Comparison of ENCODE assay signal across 15 cellular contexts in the genomic region with DNA sequence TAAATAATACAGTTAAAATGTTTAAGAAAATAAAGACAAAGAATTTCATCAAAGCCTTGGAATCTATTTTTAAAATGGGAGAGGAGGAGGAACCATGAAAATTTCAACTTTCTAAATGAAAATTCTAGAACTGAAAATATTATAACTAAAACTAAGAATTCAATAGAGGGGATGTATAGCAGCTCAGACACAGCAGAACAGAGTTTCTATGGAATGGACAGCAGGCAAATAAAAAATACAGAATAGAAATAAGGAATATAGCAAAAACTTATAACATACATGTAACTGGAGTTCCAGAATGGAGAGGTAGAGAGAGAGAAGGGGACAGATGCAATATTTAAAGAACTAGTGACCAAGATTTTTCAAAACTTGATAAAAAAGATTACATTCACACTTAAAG. TPM values are rescaled to one million over a fixed set of nuclear protein-coding genes. Genes with fewer than 3 reads are reported as not detected.
"Had no signal": no experiment of that assay in that cellular context is flagged by ENCODE, and none has a peak within 500 bp of the region (broad histone marks: within the 10 kb centered on the region; RNA-seq: fewer than 3 reads in every experiment).

No MANE protein-coding gene starts in this region.

- H3K4me3 ChIP-seq: cardiac muscle cell, pancreas, tibial artery had no signal

- H3K9me3 ChIP-seq: pancreas had no signal

- H3K27me3 ChIP-seq: cardiac muscle cell, pancreas, tibial artery had no signal

- H3K4me1 Mint-ChIP-seq: T-helper 17 cell had no signal

- H3K27ac ChIP-seq: cardiac muscle cell, pancreas, tibial artery had no signal

- ATAC-seq: left ventricle myocardium superior, pancreas, right cardiac atrium, T-helper 17 cell had no signal

- H3K27ac Mint-ChIP-seq: activated B cell treated with CpG ODN at 0.5 μM for 24 hours; activated naive CD4-positive, alpha-beta T cell treated with anti-CD3 and anti-CD28 coated beads for 36 hours; activated naive CD8-positive, alpha-beta T cell treated with anti-CD3 and anti-CD28 coated beads, Interleukin-2, amount 10 ng/mL, durations not matched to agents 7 days and 5 days; stimulated activated naive CD8-positive, alpha-beta T cell treated with anti-CD3 and anti-CD28 coated beads, Interleukin-15, Interleukin-2, amounts not matched to agents 100 ng/mL and 50 ng/mL, for 24 hours; T-helper 17 cell had no signal

- H3K4me3 Mint-ChIP-seq: activated B cell treated with CpG ODN at 0.5 μM for 24 hours; activated naive CD4-positive, alpha-beta T cell treated with anti-CD3 and anti-CD28 coated beads for 36 hours; activated naive CD8-positive, alpha-beta T cell treated with anti-CD3 and anti-CD28 coated beads, Interleukin-2, amount 10 ng/mL, durations not matched to agents 7 days and 5 days; T-helper 17 cell had no signal

- H3K36me3 ChIP-seq: cardiac muscle cell, pancreas, tibial artery had no signal

- DNase-seq: activated B cell treated with CpG ODN at 0.5 μM for 24 hours; activated CD4-positive, alpha-beta T cell treated with anti-CD3 and anti-CD28 coated beads for 4 hours; activated CD4-positive, alpha-beta T cell treated with anti-CD3 and anti-CD28 coated beads, Interleukin-2, amount 50 U/mL, for 48 hours; activated naive CD4-positive, alpha-beta T cell treated with anti-CD3 and anti-CD28 coated beads for 36 hours; activated naive CD8-positive, alpha-beta T cell treated with anti-CD3 and anti-CD28 coated beads, Interleukin-2, amount 10 ng/mL, durations not matched to agents 7 days and 5 days; activated T-cell treated with anti-CD3 and anti-CD28 coated beads, Interleukin-2, amount 50 U/mL, for 48 hours; amygdala; left ventricle myocardium superior; pancreas; right cardiac atrium; SW 1271; T-helper 17 cell; tibial artery had no signal

RNA-seq across cellular contexts. Expression of a gene that starts 1.4 kb away (rescaled TPM):
- total RNA-seq: activated B cell treated with CpG ODN at 0.5 μM for 24 hours; activated naive CD4-positive, alpha-beta T cell treated with anti-CD3 and anti-CD28 coated beads for 36 hours; T-helper 17 cell had no signal
